Comparison of ENCODE assay signal across 23 cellular contexts in the genomic region with DNA sequence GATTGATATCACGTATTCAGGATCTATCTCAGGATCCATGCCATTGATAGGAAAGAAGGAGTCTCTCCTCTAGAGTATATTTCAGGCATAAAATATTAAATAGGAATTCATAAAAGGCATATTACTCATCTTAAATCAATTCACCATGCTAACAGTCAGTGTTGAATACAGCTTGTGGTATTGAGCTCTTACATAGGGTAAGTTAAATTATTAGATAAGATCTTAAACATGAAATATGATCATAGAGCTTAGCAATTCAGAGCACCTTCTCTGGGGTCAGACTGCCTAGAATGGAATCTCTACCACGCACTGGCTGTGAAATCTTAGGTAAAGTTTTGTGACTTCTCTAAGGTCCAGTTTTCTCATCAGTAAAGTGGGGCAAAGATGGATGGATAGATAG. TPM values are rescaled to one million over a fixed set of nuclear protein-coding genes. Genes with fewer than 3 reads are reported as not detected.
A peak's percentile ranks its signal among the peaks of the same experiment; 100 is the strongest.
DNase-seq lines count a peak whose midpoint lies in the region; ATAC-seq, FAIRE-seq and TF ChIP-seq lines count a peak whose summit lies in the region.
"Had no signal": no experiment of that assay in that cellular context is flagged by ENCODE, and none has a peak within 500 bp of the region (broad histone marks: within the 10 kb centered on the region; RNA-seq: fewer than 3 reads in every experiment).

No MANE protein-coding gene starts in this region.

- H2BK15ac ChIP-seq in IMR-90 (ENCODE audit: low read depth, low read length): no peak overlapping the region

- no TSS peak for BruUV-seq in IMR-90 (replicated peaks; lab: Mats Ljungman, UMichigan)

- intact Hi-C loops in IMR-90 (cut with micrococcal nuclease): no loop called here
- intact Hi-C loops in left lung (cut with DNase I): no loop called here
- intact Hi-C loops in tibial artery (cut with DNase I; ENCODE audit: low total_unique reads): no loop called here

- H3K27ac ChIP-seq in ACC112 (ENCODE audit: low read depth, low read length) (peak overlapping the region; percentile 32; the same call in 1 of the 2 replicates), IMR-90 (ENCODE audit: insufficient read depth, low read length) (no peak overlapping the region), keratinocyte (ENCODE audit: control insufficient read depth, insufficient read depth, low read length) (no peak overlapping the region), right atrium auricular region (no peak overlapping the region), left lung (no peak overlapping the region), tibial artery (no peak overlapping the region)

- CTCF ChIA-PET in IMR-90 (lab: Yijun Ruan, JAX): no interaction called here

- no peak overlapping the region for H3K4me3 ChIP-seq in ACC112 (ENCODE audit: low read depth, low read length)
- H3K4me3 ChIP-seq in IMR-90 (ENCODE audit: insufficient read depth, low read depth, low read length): no peak overlapping the region
- H3K4me3 ChIP-seq in keratinocyte (ENCODE audit: control insufficient read depth in 2 of 3, extremely low read depth in 1 of 3, insufficient read depth in 2 of 3, low read depth in 1 of 3, low read length in 3 of 3): no peak overlapping the region
- no peak overlapping the region for H3K4me3 ChIP-seq in right atrium auricular region
- H3K4me3 ChIP-seq in left lung: no peak overlapping the region
- H3K4me3 ChIP-seq in tibial artery: no peak overlapping the region
- H3K4me3 ChIP-seq: GM12878 had no signal

- FAIRE-seq in keratinocyte (lab: Jason Lieb, UNC): no peak
- FAIRE-seq: GM12878, GM18507, H1 had no signal

- peaks cover 33% of the 10 kb centered on the region for H3K4me1 ChIP-seq in ACC112 (ENCODE audit: control insufficient read depth, insufficient read depth, low read length, unreplicated experiment)
- H3K4me1 ChIP-seq in IMR-90 (ENCODE audit: control insufficient read depth, insufficient read depth, low read length): peaks cover 8% of the 10 kb centered on the region
- peaks cover 19% of the 10 kb centered on the region for H3K4me1 ChIP-seq in keratinocyte (ENCODE audit: control insufficient read depth, extremely low read depth, insufficient read depth, low read length)
- no peaks in the 10 kb centered on the region for H3K4me1 ChIP-seq in right atrium auricular region
- H3K4me1 ChIP-seq in left lung: peaks cover 0 to under 1% of the 10 kb centered on the region in 2 donors
- H3K4me1 ChIP-seq in tibial artery: no peaks in the 10 kb centered on the region

- H2BK5ac ChIP-seq in IMR-90 (ENCODE audit: low read depth, low read length, poor library complexity, severe bottlenecking): no peak overlapping the region

- H3K27me3 ChIP-seq in ACC112 (ENCODE audit: insufficient read depth, low read length) (no peaks in the 10 kb centered on the region), IMR-90 (ENCODE audit: control insufficient read depth, insufficient read depth, low read length) (no peaks in the 10 kb centered on the region), keratinocyte (ENCODE audit: control insufficient read depth, extremely low read depth, insufficient read depth, low read length) (no peaks in the 10 kb centered on the region), right atrium auricular region (no peaks in the 10 kb centered on the region), left lung (no peaks in the 10 kb centered on the region), tibial artery (no peaks in the 10 kb centered on the region)

- no peak overlapping the region for H4K91ac ChIP-seq in IMR-90 (ENCODE audit: insufficient read depth, low read depth, low read length)

- no peak for TF ChIP-seq RAD21 in IMR-90 (IDR thresholded peaks at IDR 0.05; ENCODE audit: low read length)

- H3K79me2 ChIP-seq in ACC112 (ENCODE audit: control insufficient read depth, insufficient read depth, low read length, unreplicated experiment) (no peaks in the 10 kb centered on the region), keratinocyte (ENCODE audit: control insufficient read depth, insufficient read depth, low read length) (no peaks in the 10 kb centered on the region)

- H3K9ac ChIP-seq in IMR-90 (ENCODE audit: low read depth, low read length): no peak overlapping the region
- H3K9ac ChIP-seq in keratinocyte (ENCODE audit: control insufficient read depth, extremely low read depth, insufficient read depth, low read length): no peak overlapping the region

- no peak overlapping the region for H2AFZ ChIP-seq in ACC112 (ENCODE audit: low read length, unreplicated experiment)
- no peak overlapping the region for H2AFZ ChIP-seq in IMR-90 (replicated peaks; ENCODE audit: low read length, poor library complexity)
- no peak overlapping the region for H2AFZ ChIP-seq in keratinocyte (ENCODE audit: control insufficient read depth, low read length)

- no peak overlapping the region for H2AK9ac ChIP-seq in IMR-90 (replicated peaks; ENCODE audit: low read depth, low read length, poor library complexity)

- ATAC-seq in IMR-90 (ENCODE audit: low read depth) (no peak), left lung (no peak)
- ATAC-seq: GM12878 had no signal

- H3K9me1 ChIP-seq in IMR-90 (ENCODE audit: insufficient read depth, low read length) (peaks cover 6% of the 10 kb centered on the region; the same call in 1 of the 2 replicates), keratinocyte (ENCODE audit: control insufficient read depth, extremely low read depth, insufficient read depth, low read length) (no peaks in the 10 kb centered on the region)

- 0 out of 2 replicates have a peak overlapping the region, but pooled peaks have one; percentile 26 for H2BK20ac ChIP-seq in IMR-90 (ENCODE audit: low read depth, low read length)

- 60% methylated on average over 1 of the region's 2 CpGs; no CpG with 5 or more reads in 1 of the 2 experiments for WGBS in IMR-90 (ENCODE audit: extremely low coverage in 2 of 2, insufficient read length in 1 of 2), 2 experiments

- H3K18ac ChIP-seq in IMR-90 (ENCODE audit: low read depth, low read length): no peak overlapping the region

- no peak overlapping the region for H4K5ac ChIP-seq in IMR-90 (ENCODE audit: low read depth, low read length)

- in situ Hi-C loops in IMR-90 (cut with MboI; ENCODE audit: low sequenced_read_pairs): no loop called here

- H3K4ac ChIP-seq in IMR-90 (ENCODE audit: low read depth, low read length): no peak overlapping the region

- H3K23ac ChIP-seq in IMR-90 (ENCODE audit: low read depth, low read length): no peak overlapping the region

- TF ChIP-seq CTCF in IMR-90 (conservative IDR thresholded peaks at IDR 0.05; ENCODE audit: low read depth, low read length) (no peak), keratinocyte (optimal IDR thresholded peaks at IDR 0.05 in 1 of 3, IDR thresholded peaks at IDR 0.05 in 1 of 3, conservative IDR thresholded peaks at IDR 0.05 in 1 of 3; ENCODE audit: extremely low read depth in 1 of 3, insufficient read depth in 2 of 3, low read length in 3 of 3) (no peak), right atrium auricular region (IDR thresholded peaks at IDR 0.05) (no peak), left lung (IDR thresholded peaks at IDR 0.05) (no peak), tibial artery (IDR thresholded peaks at IDR 0.05) (no peak)

- POLR2A ChIA-PET in IMR-90 (lab: Charles Lee; ENCODE audit: unreplicated experiment): no interaction called here

- TF ChIP-seq POLR2A in IMR-90 (IDR thresholded peaks at IDR 0.05; ENCODE audit: low read depth, low read length): no peak

- H3K36me3 ChIP-seq in ACC112 (ENCODE audit: insufficient read depth, low read length): no peaks in the 10 kb centered on the region
- H3K36me3 ChIP-seq in IMR-90 (ENCODE audit: control insufficient read depth, insufficient read depth, low read length): no peaks in the 10 kb centered on the region
- no peaks in the 10 kb centered on the region for H3K36me3 ChIP-seq in keratinocyte (ENCODE audit: control insufficient read depth in 2 of 2, extremely low read depth in 1 of 2, insufficient read depth in 2 of 2, low read length in 2 of 2)
- H3K36me3 ChIP-seq in right atrium auricular region: no peaks in the 10 kb centered on the region
- H3K36me3 ChIP-seq in left lung: no peaks in the 10 kb centered on the region
- H3K36me3 ChIP-seq in tibial artery: no peaks in the 10 kb centered on the region

- no peaks in the 10 kb centered on the region; the same call in 1 of the 2 replicates for H4K20me1 ChIP-seq in IMR-90 (ENCODE audit: insufficient read depth, low read length)
- no peaks in the 10 kb centered on the region for H4K20me1 ChIP-seq in keratinocyte (ENCODE audit: control insufficient read depth, extremely low read depth, insufficient read depth, low read length)

- DNase-seq in IMR-90 (peak; percentile 65), amniotic epithelial cell (ENCODE audit: low read depth) (peak; percentile 41), keratinocyte (ENCODE audit: low read depth, low spot score) (no peak), right atrium auricular region (ENCODE audit: low spot score) (no peak), left lung (no peak), tibial artery (no peak)
- DNase-seq in activated naive CD4-positive, alpha-beta T cell treated with Interleukin-2 at 50 U/mL for 16 hours: no peak
- DNase-seq: C1 segment of cervical spinal cord; DMS79 treated with DMSO at 0.1 percent for 48 hours; GDM1; NCI-H1417; NCI-H187 treated with DMSO at 0.1 percent for 48 hours; NCI-H446; NCI-H69; NK-92 treated with Interleukin-12 subunit alpha and Interleukin-12 subunit beta, amount 100 ng/mL, for 24 hours; RPMI8226 had no signal

- no peak overlapping the region for H3K14ac ChIP-seq in IMR-90 (replicated peaks; ENCODE audit: low read depth, low read length)

- no peak overlapping the region for H4K8ac ChIP-seq in IMR-90 (ENCODE audit: low read depth in 2 of 2, low read length in 2 of 2)

- dilution Hi-C loops in IMR-90 (cut with HindIII; ENCODE audit: low sequenced_read_pairs, unreplicated experiment) (no loop called here), keratinocyte (cut with MboI; ENCODE audit: extremely low pct_ligation_motif_present, low sequenced_read_pairs) (no loop called here)

- H3K4me2 ChIP-seq in IMR-90 (ENCODE audit: low read depth, low read length) (no peak overlapping the region), keratinocyte (ENCODE audit: control insufficient read depth, extremely low read depth, insufficient read depth, low read depth, low read length) (peak overlapping the region; percentile 27)

- H3K79me1 ChIP-seq in IMR-90 (ENCODE audit: low read depth in 1 of 2, low read length in 2 of 2): no peaks in the 10 kb centered on the region; a peak in 1 of 4 replicates

- no peak overlapping the region for H2AK5ac ChIP-seq in IMR-90 (ENCODE audit: low read depth, low read length)

- no peak overlapping the region for H3K56ac ChIP-seq in IMR-90 (ENCODE audit: extremely low read depth, insufficient read depth, low read length)

- H3K9me3 ChIP-seq in IMR-90 (ENCODE audit: control insufficient read depth, insufficient read depth, low read length): no peaks in the 10 kb centered on the region
- H3K9me3 ChIP-seq in keratinocyte (ENCODE audit: control insufficient read depth, low read depth, low read length): no peaks in the 10 kb centered on the region
- H3K9me3 ChIP-seq in right atrium auricular region: peaks cover 0 to 7% of the 10 kb centered on the region in 2 donors
- H3K9me3 ChIP-seq in left lung: peaks cover 0 to 2% of the 10 kb centered on the region in 2 donors
- no peaks in the 10 kb centered on the region for H3K9me3 ChIP-seq in tibial artery

- no peak overlapping the region for H2BK120ac ChIP-seq in IMR-90 (ENCODE audit: low read depth, low read length)

RNA-seq across cellular contexts. Expression of a gene that starts 20.8 kb away (rescaled TPM):
- total RNA-seq in IMR-90 (2012; rRNA removed): under 0.01 and 0.18 TPM in 2 replicates
- 0.10 and 0.74 TPM in 2 replicates for polyA plus RNA-seq in IMR-90 (2012; rRNA removed)
- polyA plus RNA-seq in IMR-90 (2012; cell fraction: cytosol; rRNA removed): 0.33 and 0.42 TPM in 2 replicates
- polyA plus RNA-seq in IMR-90 (2012; cell fraction: nucleus; rRNA removed; ENCODE audit: low replicate concordance): 0.50 and 1.2 TPM in 2 replicates
- polyA plus RNA-seq in keratinocyte: not detected in 3 replicates
- polyA plus RNA-seq in keratinocyte (2011; ENCODE audit: low read depth): not detected
- polyA plus RNA-seq in keratinocyte (2011; cell fraction: cytosol; rRNA removed): not detected in 2 replicates
- not detected in 2 replicates for polyA plus RNA-seq in keratinocyte (2011; cell fraction: nucleus; rRNA removed)
- not detected in 2 replicates for polyA plus RNA-seq in keratinocyte (2012; ENCODE audit: low replicate concordance)
- polyA minus RNA-seq in keratinocyte: not detected in 3 replicates
- polyA minus RNA-seq in keratinocyte (2011; cell fraction: cytosol; rRNA and poly(A)+ RNA removed): not detected
- polyA minus RNA-seq in keratinocyte (2011; cell fraction: nucleus; rRNA and poly(A)+ RNA removed): not detected in 2 replicates
- not detected for total RNA-seq in right atrium auricular region
- total RNA-seq in left lung: 1 to 10 TPM in 1 of 2 donors, under 1 TPM in 1; 0.52 to 2.3 TPM
- total RNA-seq: A172, HT-29, OCI-LY7 had no signal

Comparison
In these comparisons a context has a peak if more than half of its experiments do, and no peak if none do; other contexts are left out.
1. DNase-seq: peak in IMR-90 (single experiment) and amniotic epithelial cell (single experiment); none in keratinocyte (single experiment), right atrium auricular region (single experiment), activated naive CD4-positive, alpha-beta T cell treated with Interleukin-2 at 50 U/mL for 16 hours (single experiment), left lung (0 of 2) and tibial artery (0 of 2).